In genomic region chr2:240931319-240931949, GRCh38 we compare ENCODE assay signal across 3 cellular contexts.
TF ChIP-seq lines count a peak whose summit lies in the region.

No MANE protein-coding gene starts in this region.

TF ChIP-seq in SK-N-SH, 30 proteins besides CTCF, POLR2A, EP300 and RAD21:
- TF ChIP-seq YY1 (IDR thresholded peaks at IDR 0.05; ENCODE audit: low read depth) (no peak), IRF3 (IDR thresholded peaks at IDR 0.05; ENCODE audit: low read depth, low read length) (no peak), SIN3A (IDR thresholded peaks at IDR 0.05; ENCODE audit: borderline replicate concordance, low read depth, low read length) (no peak), RFX5 (IDR thresholded peaks at IDR 0.05; ENCODE audit: low read length) (no peak), SMC3 (IDR thresholded peaks at IDR 0.05; ENCODE audit: low read depth, low read length) (no peak), USF2 (IDR thresholded peaks at IDR 0.05; ENCODE audit: borderline replicate concordance, low read depth, low read length) (no peak), FOXM1 (IDR thresholded peaks at IDR 0.05; ENCODE audit: low read depth) (no peak), EZH2phosphoT487 (IDR thresholded peaks at IDR 0.05; ENCODE audit: borderline replicate concordance, low read depth) (no peak), POLR2AphosphoS5 (IDR thresholded peaks at IDR 0.05; ENCODE audit: low read depth, low read length) (no peak), MXI1 (IDR thresholded peaks at IDR 0.05; ENCODE audit: low read depth, low read length) (no peak), TAF1 (IDR thresholded peaks at IDR 0.05; ENCODE audit: borderline replicate concordance, low read depth, low read length) (no peak), NRF1 (IDR thresholded peaks at IDR 0.05; ENCODE audit: low read depth, low read length) (no peak), USF1 (IDR thresholded peaks at IDR 0.05; ENCODE audit: borderline replicate concordance, low read depth) (no peak)

TF ChIP-seq in SK-N-SH treated with all-trans-retinoic acid at 6 μM for 48 hours, 23 proteins besides CTCF, POLR2A, EP300 and RAD21:
- TF ChIP-seq ZFP30 (CRISPR knock-in tag; IDR thresholded peaks at IDR 0.05) (no peak), GLIS3 (CRISPR knock-in tag; IDR thresholded peaks at IDR 0.05) (no peak), ZNF8 (CRISPR knock-in tag; IDR thresholded peaks at IDR 0.05) (no peak), TSHZ2 (CRISPR knock-in tag; IDR thresholded peaks at IDR 0.05) (no peak), CSDC2 (CRISPR knock-in tag; IDR thresholded peaks at IDR 0.05) (no peak), CSRNP3 (CRISPR knock-in tag; IDR thresholded peaks at IDR 0.05) (no peak), SNAI2 (CRISPR knock-in tag; IDR thresholded peaks at IDR 0.05) (no peak), PATZ1 (CRISPR knock-in tag; IDR thresholded peaks at IDR 0.05; ENCODE audit: borderline replicate concordance) (no peak), ZC3H10 (CRISPR knock-in tag; IDR thresholded peaks at IDR 0.05) (no peak), BACH2 (CRISPR knock-in tag; IDR thresholded peaks at IDR 0.05; ENCODE audit: borderline replicate concordance) (no peak), OSR1 (CRISPR knock-in tag; IDR thresholded peaks at IDR 0.05) (no peak)

TF ChIP-seq in H1, 55 proteins besides CTCF, POLR2A, EP300 and RAD21:
- TF ChIP-seq SAP30 (IDR thresholded peaks at IDR 0.05; ENCODE audit: insufficient read depth, insufficient replicate concordance, low read length) = no peak
- TF ChIP-seq ATF2 (IDR thresholded peaks at IDR 0.05; ENCODE audit: low read length) = no peak
- no peak for TF ChIP-seq ZNF274 (IDR thresholded peaks at IDR 0.05; ENCODE audit: borderline replicate concordance, extremely low read depth, low read length)
- TF ChIP-seq SP4 (IDR thresholded peaks at IDR 0.05; ENCODE audit: low read length) = no peak
- TF ChIP-seq JUN (IDR thresholded peaks at IDR 0.05; ENCODE audit: low read depth, low read length) = no peak
- TF ChIP-seq NRF1 (IDR thresholded peaks at IDR 0.05; ENCODE audit: low read depth, low read length) = no peak
- no peak for TF ChIP-seq SUZ12 (IDR thresholded peaks at IDR 0.05; ENCODE audit: low read length)
- TF ChIP-seq BCL11A (IDR thresholded peaks at IDR 0.05; ENCODE audit: low read depth in 2 of 2, low read length in 2 of 2) = no peak
- no peak for TF ChIP-seq SRF (IDR thresholded peaks at IDR 0.05; ENCODE audit: low read depth, low read length)
